16 cellular contexts compared by ENCODE assay signal in genomic region chr4:155690044-155690837, GRCh38. TPM values are rescaled to one million over a fixed set of nuclear protein-coding genes. Genes with fewer than 3 reads are reported as not detected.
DNase-seq lines count a peak whose midpoint lies in the region; ATAC-seq and TF ChIP-seq lines count a peak whose summit lies in the region.
"Had no signal": no experiment of that assay in that cellular context is flagged by ENCODE, and none has a peak within 500 bp of the region (broad histone marks: within the 10 kb centered on the region; RNA-seq: fewer than 3 reads in every experiment).

No MANE protein-coding gene starts in this region.

- H3K9me3 Mint-ChIP-seq in osteocyte (ENCODE audit: unreplicated experiment): peaks cover 6% of the 10 kb centered on the region

- TF ChIP-seq CTCF in osteocyte (IDR thresholded peaks at IDR 0.05): no peak

- no peak overlapping the region for H3K4me3 Mint-ChIP-seq in osteocyte (ENCODE audit: unreplicated experiment)

- H3K27ac Mint-ChIP-seq in osteocyte (ENCODE audit: unreplicated experiment): peak overlapping the region; percentile 36

- intact Hi-C loops in Right ventricle myocardium inferior (cut with DNase I) (no loop called here), cardiac septum (cut with DNase I) (no loop called here), left cardiac atrium (cut with DNase I) (no loop called here)

- H3K4me1 Mint-ChIP-seq in osteocyte (ENCODE audit: unreplicated experiment): peaks cover 21% of the 10 kb centered on the region

- H3K36me3 Mint-ChIP-seq in osteocyte (ENCODE audit: unreplicated experiment): no peaks in the 10 kb centered on the region

- peak; percentile 33 for ATAC-seq in Right ventricle myocardium inferior
- ATAC-seq in left cardiac atrium: peak; percentile 33 to 39
- no peak for ATAC-seq in HG02981 (IDR thresholded peaks at IDR 0.05; ENCODE audit: unreplicated experiment)
- ATAC-seq in HG03135 (IDR thresholded peaks at IDR 0.05; ENCODE audit: unreplicated experiment): no peak

- H3K27me3 Mint-ChIP-seq in osteocyte (ENCODE audit: unreplicated experiment): no peaks in the 10 kb centered on the region

- DNase-seq in Right ventricle myocardium inferior (ENCODE audit: missing footprints) (no peak), cardiac septum (ENCODE audit: low spot score) (no peak), left cardiac atrium (no peak), osteocyte (ENCODE audit: extremely low spot score, unreplicated experiment) (no peak), AML-193 (lab: John Stamatoyannopoulos, UW) (no peak), GM03348 (ENCODE audit: low spot score) (no peak)
- DNase-seq: C1 segment of cervical spinal cord, GOT3, KBM-7, NCI-H1048, NCI-H146, NCI-H510A treated with DMSO at 0.1 percent for 48 hours, NCI-H82, PC-9 had no signal

RNA-seq across cellular contexts. Expression of gene GUCY1A1, which starts 23.6 kb away (rescaled TPM):
- 88.4 TPM for total RNA-seq in Right ventricle myocardium inferior
- 40.5 TPM for total RNA-seq in cardiac septum
- total RNA-seq in left cardiac atrium: 10 to 100 TPM; 34.2 to 53.5 TPM
- total RNA-seq in osteocyte: 10.8 and 11.5 TPM in 2 replicates

Comparison
In these comparisons a context has a peak if more than half of its experiments do, and no peak if none do; other contexts are left out.
1. ATAC-seq: peak in Right ventricle myocardium inferior (single experiment) and left cardiac atrium (2 of 2); none in HG02981 (single experiment) and HG03135 (single experiment).